In the genomic region with DNA sequence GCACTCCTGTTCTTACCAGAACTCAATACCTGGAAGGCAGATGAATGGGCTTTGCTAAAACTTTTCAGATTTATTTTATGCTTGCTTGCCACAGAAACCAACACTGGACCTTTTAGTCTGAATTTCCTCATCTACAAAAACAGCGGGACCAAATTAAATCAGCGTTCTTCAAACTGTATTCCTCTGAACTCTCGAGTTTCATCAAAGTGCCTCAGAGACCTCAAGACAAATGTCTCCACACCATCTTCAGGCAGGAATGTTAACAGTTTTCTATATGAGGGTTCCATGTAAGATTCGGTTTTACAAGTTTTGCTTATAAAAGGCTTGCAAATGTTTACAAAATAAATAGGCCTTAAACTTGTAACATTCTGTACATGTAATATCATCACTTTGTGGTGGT, we compare ENCODE assay signal across 1 cellular context.
TF ChIP-seq lines count a peak whose summit lies in the region.

No MANE protein-coding gene starts in this region.

TF ChIP-seq in SK-N-SH, 30 proteins besides CTCF, POLR2A, EP300 and RAD21 (continued from another document):
- TF ChIP-seq, protein P1, sequence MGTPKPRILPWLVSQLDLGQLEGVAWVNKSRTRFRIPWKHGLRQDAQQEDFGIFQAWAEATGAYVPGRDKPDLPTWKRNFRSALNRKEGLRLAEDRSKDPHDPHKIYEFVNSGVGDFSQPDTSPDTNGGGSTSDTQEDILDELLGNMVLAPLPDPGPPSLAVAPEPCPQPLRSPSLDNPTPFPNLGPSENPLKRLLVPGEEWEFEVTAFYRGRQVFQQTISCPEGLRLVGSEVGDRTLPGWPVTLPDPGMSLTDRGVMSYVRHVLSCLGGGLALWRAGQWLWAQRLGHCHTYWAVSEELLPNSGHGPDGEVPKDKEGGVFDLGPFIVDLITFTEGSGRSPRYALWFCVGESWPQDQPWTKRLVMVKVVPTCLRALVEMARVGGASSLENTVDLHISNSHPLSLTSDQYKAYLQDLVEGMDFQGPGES (IDR thresholded peaks at IDR 0.05; ENCODE audit: low read depth, low read length) = no peak
- TF ChIP-seq RFX5 (IDR thresholded peaks at IDR 0.05; ENCODE audit: low read length) = no peak
- TF ChIP-seq, protein P2, sequence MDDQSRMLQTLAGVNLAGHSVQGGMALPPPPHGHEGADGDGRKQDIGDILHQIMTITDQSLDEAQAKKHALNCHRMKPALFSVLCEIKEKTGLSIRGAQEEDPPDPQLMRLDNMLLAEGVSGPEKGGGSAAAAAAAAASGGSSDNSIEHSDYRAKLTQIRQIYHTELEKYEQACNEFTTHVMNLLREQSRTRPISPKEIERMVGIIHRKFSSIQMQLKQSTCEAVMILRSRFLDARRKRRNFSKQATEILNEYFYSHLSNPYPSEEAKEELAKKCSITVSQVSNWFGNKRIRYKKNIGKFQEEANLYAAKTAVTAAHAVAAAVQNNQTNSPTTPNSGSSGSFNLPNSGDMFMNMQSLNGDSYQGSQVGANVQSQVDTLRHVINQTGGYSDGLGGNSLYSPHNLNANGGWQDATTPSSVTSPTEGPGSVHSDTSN (IDR thresholded peaks at IDR 0.05) = no peak
- TF ChIP-seq TCF12 (IDR thresholded peaks at IDR 0.05) = no peak
